35 cellular contexts compared by ENCODE assay signal in the genomic region with DNA sequence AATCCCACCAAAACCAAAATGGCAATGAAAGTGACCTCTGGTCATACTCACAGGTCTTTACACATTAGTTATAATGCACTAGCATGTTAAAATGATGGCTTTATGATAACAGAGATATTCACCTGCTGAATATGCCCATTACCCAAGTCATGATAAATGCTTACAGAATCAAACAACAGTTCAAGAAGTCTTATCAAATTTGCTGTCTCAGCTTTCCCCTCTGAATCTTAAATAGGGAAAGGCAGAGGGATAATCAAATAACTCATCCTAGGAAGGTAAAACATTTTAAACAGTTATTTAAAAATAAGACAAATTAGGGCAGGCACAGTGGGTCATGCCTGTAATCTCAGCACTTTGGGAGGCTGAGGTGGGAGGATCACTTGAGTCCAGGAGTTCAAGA.
"Had no signal": no experiment of that assay in that cellular context is flagged by ENCODE, and none has a peak within 500 bp of the region (broad histone marks: within the 10 kb centered on the region; RNA-seq: fewer than 3 reads in every experiment).

No MANE protein-coding gene starts in this region.

- H3K36me3 ChIP-seq: adrenal gland, brain microvascular endothelial cell, breast epithelium, WERI-Rb-1 had no signal

- H3K4me1 ChIP-seq: adrenal gland, body of pancreas, breast epithelium had no signal

- H3K9me3 ChIP-seq: adrenal gland, breast epithelium had no signal

- DNase-seq: activated CD4-positive, alpha-beta memory T cell treated with anti-CD3 and anti-CD28 coated beads, Interleukin-2, amount 10 ng/mL, durations not matched to agents 7 days and 5 days; activated CD4-positive, alpha-beta T cell treated with anti-CD3 and anti-CD28 coated beads for 1 hour; activated CD4-positive, alpha-beta T cell treated with anti-CD3 and anti-CD28 coated beads for 36 hours; activated CD4-positive, alpha-beta T cell treated with anti-CD3 and anti-CD28 coated beads for 48 hours; activated CD4-positive, alpha-beta T cell treated with anti-CD3 and anti-CD28 coated beads, Interleukin-2, amount 10 ng/mL, durations not matched to agents 7 days and 5 days; activated CD4-positive, alpha-beta T cell treated with anti-CD3 and anti-CD28 coated beads, Interleukin-2, amount 50 U/mL, for 48 hours; activated CD4-positive, CD25-positive, alpha-beta regulatory T cell; activated CD8-positive, alpha-beta memory T cell treated with anti-CD3 and anti-CD28 coated beads for 24 hours; activated CD8-positive, alpha-beta memory T cell treated with anti-CD3 and anti-CD28 coated beads, Interleukin-2, amount 10 ng/mL, durations not matched to agents 7 days and 5 days; activated CD8-positive, alpha-beta memory T cell treated with anti-CD3 and anti-CD28 coated beads, Interleukin-2, amount 50 U/mL, for 48 hours; activated CD8-positive, alpha-beta T cell treated with anti-CD3 and anti-CD28 coated beads, Interleukin-2, amount 10 ng/mL, durations not matched to agents 7 days and 5 days; activated effector memory CD4-positive, alpha-beta T cell treated with anti-CD3 and anti-CD28 coated beads, Interleukin-2, amount 50 U/mL, for 16 hours; activated gamma-delta T cell treated with Interleukin-2 at 50 U/mL for 16 hours; activated naive CD4-positive, alpha-beta T cell; activated naive CD4-positive, alpha-beta T cell treated with anti-CD3 and anti-CD28 coated beads for 36 hours; activated naive CD4-positive, alpha-beta T cell treated with anti-CD3 and anti-CD28 coated beads, Interleukin-2, amount 50 U/mL, for 16 hours; activated naive CD8-positive, alpha-beta T cell treated with anti-CD3 and anti-CD28 coated beads for 36 hours; activated T-cell treated with anti-CD3 and anti-CD28 coated beads, Interleukin-2, amount 50 U/mL, for 24 hours; activated T-cell treated with anti-CD3 and anti-CD28 coated beads, Interleukin-2, amount 50 U/mL, for 48 hours; adrenal gland; amniotic stem cell; aorta; body of pancreas; brain microvascular endothelial cell; central memory CD4-positive, alpha-beta T cell; T-helper 1 cell; T-helper 2 cell; T-helper 9 cell; WERI-Rb-1 had no signal

- H3K27ac ChIP-seq: adrenal gland, body of pancreas, brain microvascular endothelial cell, breast epithelium, WERI-Rb-1 had no signal

- H3K4me3 ChIP-seq: adrenal gland, body of pancreas, breast epithelium had no signal

- FAIRE-seq: astrocyte had no signal

- ATAC-seq: activated CD4-positive, alpha-beta T cell treated with anti-CD3 and anti-CD28 coated beads for 36 hours; activated CD4-positive, CD25-positive, alpha-beta regulatory T cell treated with anti-CD3 and anti-CD28 coated beads, Interleukin-2, amount 50 U/mL, for 24 hours; activated CD8-positive, alpha-beta memory T cell treated with anti-CD3 and anti-CD28 coated beads, Interleukin-2, amount 10 ng/mL, durations not matched to agents 7 days and 5 days; activated CD8-positive, alpha-beta T cell treated with anti-CD3 and anti-CD28 coated beads, Interleukin-2, amount 10 ng/mL, durations not matched to agents 7 days and 5 days; activated naive CD4-positive, alpha-beta T cell treated with anti-CD3 and anti-CD28 coated beads, Interleukin-2, amount 50 U/mL, for 72 hours; activated T-helper 17 cell treated with anti-CD3 and anti-CD28 coated beads, Interleukin-2, amount 50 U/mL, for 72 hours; body of pancreas; WTC11 had no signal

- H3K27me3 ChIP-seq: adrenal gland, body of pancreas, brain microvascular endothelial cell, breast epithelium had no signal
